26 cellular contexts compared by ENCODE assay signal in the genomic region with DNA sequence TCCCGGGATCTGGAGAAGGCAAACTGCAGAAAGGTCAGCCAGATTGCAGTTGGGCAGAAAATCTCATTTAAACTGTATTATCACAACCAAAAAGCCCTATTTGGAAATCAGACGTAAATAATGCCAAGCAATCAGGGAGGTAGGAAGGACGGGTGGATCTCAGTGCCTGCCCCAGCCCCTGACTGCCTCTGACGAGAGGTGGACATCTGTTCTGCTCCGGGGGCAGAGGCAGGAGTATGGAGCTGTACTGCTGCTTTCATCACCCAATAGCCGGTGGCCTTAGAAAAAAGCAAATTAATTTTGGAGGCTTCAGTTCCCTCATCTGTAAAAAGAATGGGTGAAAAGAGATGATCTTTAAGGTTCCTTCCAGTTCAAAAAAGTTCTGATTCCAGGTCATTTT.
"Had no signal": no experiment of that assay in that cellular context is flagged by ENCODE, and none has a peak within 500 bp of the region (broad histone marks: within the 10 kb centered on the region; RNA-seq: fewer than 3 reads in every experiment).

No MANE protein-coding gene starts in this region.

- H3K9me3 ChIP-seq: colonic mucosa, esophagus squamous epithelium, gastrocnemius medialis had no signal

- H3K27ac Mint-ChIP-seq: dendritic cell treated with granulocyte-macrophage colony-stimulating factor and Interleukin-4, amounts not matched to agents 40 ng/mL and 50 ng/mL, for 4 days; effector memory CD8-positive, alpha-beta T cell; endodermal cell had no signal

- ATAC-seq: effector memory CD8-positive, alpha-beta T cell; esophagus mucosa; foreskin keratinocyte; gastrocnemius medialis; gastroesophageal sphincter; heart left ventricle; heart right ventricle had no signal

- H3K36me3 ChIP-seq: colonic mucosa, esophagus muscularis mucosa, esophagus squamous epithelium, gastrocnemius medialis, gastroesophageal sphincter, heart left ventricle, heart right ventricle had no signal

- H3K4me3 ChIP-seq: colonic mucosa, coronary artery, dorsolateral prefrontal cortex, esophagus muscularis mucosa, esophagus squamous epithelium, gastrocnemius medialis, gastroesophageal sphincter, heart left ventricle, heart right ventricle, hepatocyte had no signal

- H3K4me3 Mint-ChIP-seq: dendritic cell treated with granulocyte-macrophage colony-stimulating factor and Interleukin-4, amounts not matched to agents 40 ng/mL and 50 ng/mL, for 4 days; effector memory CD8-positive, alpha-beta T cell; endodermal cell had no signal

- H3K9me3 Mint-ChIP-seq: effector memory CD8-positive, alpha-beta T cell had no signal

- DNase-seq: colonic mucosa; cortex of kidney; dermis blood vessel endothelial cell; dorsolateral prefrontal cortex; effector CD4-positive, alpha-beta T cell; effector CD8-positive, alpha-beta T cell; effector memory CD4-positive, alpha-beta T cell; effector memory CD8-positive, alpha-beta T cell; endodermal cell; erythroblast; esophagus squamous epithelium; foreskin fibroblast; foreskin keratinocyte; foreskin melanocyte; gastrocnemius medialis; glutamatergic neuron; head of caudate nucleus; heart left ventricle; heart right ventricle had no signal

- H3K27ac ChIP-seq: colonic mucosa, coronary artery, dorsolateral prefrontal cortex, epithelial cell of prostate, esophagus muscularis mucosa, esophagus squamous epithelium, foreskin keratinocyte, gastrocnemius medialis, gastroesophageal sphincter, heart left ventricle, heart right ventricle, hepatocyte had no signal

- H3K27me3 ChIP-seq: colonic mucosa, gastrocnemius medialis, heart left ventricle, hepatocyte had no signal
